In the genomic region with DNA sequence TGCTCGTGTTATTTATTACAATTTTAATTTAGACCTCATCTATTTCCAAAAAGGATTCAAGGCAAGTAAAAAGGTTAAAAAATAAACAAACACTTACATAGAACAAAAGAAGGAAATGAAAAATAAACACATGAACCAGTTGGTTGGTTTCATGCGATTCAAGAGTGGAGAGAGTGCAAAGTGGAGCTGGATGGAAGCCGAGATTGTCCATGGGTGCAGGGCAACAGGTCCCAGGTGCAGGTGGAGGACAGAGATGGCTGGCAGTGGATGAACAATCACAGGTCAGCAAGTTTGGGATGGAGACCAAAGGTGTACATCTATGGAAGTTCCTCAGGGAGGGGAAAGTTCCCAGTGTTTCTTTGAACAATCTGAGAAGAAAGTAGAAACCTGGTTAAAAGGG, we compare ENCODE assay signal across 16 cellular contexts. TPM values are rescaled to one million over a fixed set of nuclear protein-coding genes. Genes with fewer than 3 reads are reported as not detected.
DNase-seq lines count a peak whose midpoint lies in the region; TF ChIP-seq lines count a peak whose summit lies in the region.
"Had no signal": no experiment of that assay in that cellular context is flagged by ENCODE, and none has a peak within 500 bp of the region (broad histone marks: within the 10 kb centered on the region; RNA-seq: fewer than 3 reads in every experiment).

No MANE protein-coding gene starts in this region.

- no peak overlapping the region for H3K4me3 Mint-ChIP-seq in brain
- H3K4me3 Mint-ChIP-seq: CD14-positive monocyte, IgD-negative memory B cell had no signal

- peak overlapping the region in 3 of 5 experiments; percentile 48 to 56 (median 53) for H3K27ac Mint-ChIP-seq in brain
- H3K27ac Mint-ChIP-seq: CD14-positive monocyte, IgD-negative memory B cell had no signal

- peaks cover 0 to 2% (median 0%) of the 10 kb centered on the region in 5 experiments for H3K9me3 Mint-ChIP-seq in brain

- peak; percentile 22 for DNase-seq in NCI-H510A treated with DMSO at 0.1 percent for 48 hours (lab: John Stamatoyannopoulos, UW)
- no peak for DNase-seq in NCI-H510A (lab: John Stamatoyannopoulos, UW)
- DNase-seq in NCI-H2029 treated with DMSO at 0.1 percent for 48 hours (lab: John Stamatoyannopoulos, UW) = peak; percentile 96
- DNase-seq in stimulated activated CD4-positive, alpha-beta T cell treated with anti-CD3 and anti-CD28 coated beads, Interleukin-1b, Interleukin-23, amount 100 ng/mL, for 48 hours = no peak
- DNase-seq in cerebellum (ENCODE audit: low spot score) = no peak
- DNase-seq in retina = no peak
- DNase-seq in AG08396 (ENCODE audit: low spot score) = no peak
- DNase-seq: GM23248, NCI-H187, NCI-H526 treated with DMSO at 0.1 percent for 48 hours, Peyer's patch, SIG-M5 had no signal

- H3K36me3 Mint-ChIP-seq in brain = no peaks in the 10 kb centered on the region
- H3K36me3 Mint-ChIP-seq: CD14-positive monocyte had no signal

- peaks cover 7% of the 10 kb centered on the region for H3K27me3 Mint-ChIP-seq in brain

- no peak for TF ChIP-seq CTCF in brain (conservative IDR thresholded peaks at IDR 0.05)

- H3K4me1 Mint-ChIP-seq in brain = peaks cover 42% of the 10 kb centered on the region
- H3K4me1 Mint-ChIP-seq: IgD-negative memory B cell had no signal

RNA-seq across cellular contexts. Expression of gene SEMA5B, which starts 11.6 kb away (rescaled TPM):
- polyA plus RNA-seq in brain (ENCODE audit: insufficient read depth, low read depth, low replicate concordance) = 4.5 TPM
- total RNA-seq in cerebellum = 24.8 TPM
- total RNA-seq: Daoy, GM23248 had no signal
- polyA plus RNA-seq: CD14-positive monocyte, GM23248, IgD-negative memory B cell had no signal

RNA-seq across cellular contexts. Expression of gene PDIA5, which starts 27.6 kb away (rescaled TPM):
- polyA plus RNA-seq in brain (ENCODE audit: insufficient read depth, low read depth, low replicate concordance) = 12.3 TPM
- 8.9 TPM for total RNA-seq in cerebellum

Comparison
In these comparisons a context has a peak if more than half of its experiments do, and no peak if none do; other contexts are left out.
1. DNase-seq: peak in NCI-H510A treated with DMSO at 0.1 percent for 48 hours (single experiment) and NCI-H2029 treated with DMSO at 0.1 percent for 48 hours (single experiment); none in NCI-H510A (single experiment), stimulated activated CD4-positive, alpha-beta T cell treated with anti-CD3 and anti-CD28 coated beads, Interleukin-1b, Interleukin-23, amount 100 ng/mL, for 48 hours (single experiment), cerebellum (single experiment), retina (single experiment) and AG08396 (single experiment).